In the genomic region with DNA sequence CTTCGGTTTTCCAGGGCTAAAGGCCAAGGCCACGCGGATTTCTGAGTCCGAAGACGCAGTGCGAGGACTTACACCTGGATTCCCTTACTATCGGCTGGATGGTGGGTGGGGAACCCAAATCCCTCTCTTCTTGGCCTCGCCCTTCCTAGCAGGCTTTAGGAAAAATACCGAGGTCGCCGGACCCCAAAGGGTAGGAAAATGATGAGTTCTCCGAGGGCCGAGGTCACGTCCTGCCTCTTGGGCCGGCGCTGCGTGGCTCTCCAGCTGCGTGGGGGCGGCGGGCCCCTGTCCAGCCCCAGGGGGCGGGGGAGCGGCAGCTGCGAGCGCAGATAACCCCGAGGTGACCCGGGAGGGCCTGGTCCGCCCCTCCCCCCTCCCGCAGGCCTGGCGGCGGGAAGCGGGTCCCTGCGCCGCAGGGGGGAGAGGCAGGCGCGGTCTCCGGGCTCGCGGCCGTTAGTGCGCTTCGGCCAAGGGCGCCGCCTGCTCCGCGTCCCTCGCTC, we compare ENCODE assay signal across 10 cellular contexts. TPM values are rescaled to one million over a fixed set of nuclear protein-coding genes. Genes with fewer than 3 reads are reported as not detected.
DNase-seq lines count a peak whose midpoint lies in the region; TF ChIP-seq lines count a peak whose summit lies in the region.
"Had no signal": no experiment of that assay in that cellular context is flagged by ENCODE, and none has a peak within 500 bp of the region (broad histone marks: within the 10 kb centered on the region; RNA-seq: fewer than 3 reads in every experiment).

No MANE protein-coding gene starts in this region.

- H3K36me3 ChIP-seq in skeletal muscle satellite cell (ENCODE audit: insufficient read depth, low read length): no peaks in the 10 kb centered on the region
- H3K36me3 ChIP-seq in MM.1S (replicated peaks; ENCODE audit: insufficient read depth, low read length): no peaks in the 10 kb centered on the region

- CTCF ChIA-PET in activated CD4-positive, alpha-beta T cell treated with anti-CD3 and anti-CD28 coated beads, Interleukin-2, amount 10 ng/mL, durations not matched to agents 7 days and 5 days (lab: Charles Lee): interaction anchor here (1.1 kb wide), 2 partner anchors 10 to 11 kb away, joined by 3 to 5 read pairs; no protein-coding TSS in a partner anchor

- H3F3A ChIP-seq in MM.1S (ENCODE audit: insufficient read depth, low read length): no peaks in the 10 kb centered on the region

- peak overlapping the region; percentile 82 for H3K27ac Mint-ChIP-seq in activated CD4-positive, alpha-beta T cell treated with anti-CD3 and anti-CD28 coated beads, Interleukin-2, amount 10 ng/mL, durations not matched to agents 7 days and 5 days

- H3K4me3 Mint-ChIP-seq in activated CD4-positive, alpha-beta T cell treated with anti-CD3 and anti-CD28 coated beads, Interleukin-2, amount 10 ng/mL, durations not matched to agents 7 days and 5 days: peak overlapping the region; percentile 45

- H4K20me1 ChIP-seq in MM.1S (ENCODE audit: insufficient read depth, low read length): no peaks in the 10 kb centered on the region

- H3K4me2 ChIP-seq in skeletal muscle satellite cell (ENCODE audit: low read length): peak overlapping the region; percentile 76
- no peak overlapping the region for H3K4me2 ChIP-seq in MM.1S (ENCODE audit: low read depth, low read length)

- H3K9ac ChIP-seq in skeletal muscle satellite cell (ENCODE audit: low read depth, low read length): no peak overlapping the region
- no peak overlapping the region for H3K9ac ChIP-seq in MM.1S (ENCODE audit: low read length)

- H3K36me3 Mint-ChIP-seq in activated CD4-positive, alpha-beta T cell treated with anti-CD3 and anti-CD28 coated beads, Interleukin-2, amount 10 ng/mL, durations not matched to agents 7 days and 5 days (ENCODE audit: low read depth): peaks cover 4% of the 10 kb centered on the region

- H3K9me3 Mint-ChIP-seq in activated CD4-positive, alpha-beta T cell treated with anti-CD3 and anti-CD28 coated beads, Interleukin-2, amount 10 ng/mL, durations not matched to agents 7 days and 5 days: peaks cover 1% of the 10 kb centered on the region

- peak overlapping the region; percentile 68 for H3K4me3 ChIP-seq in Jurkat, Clone E6-1 (ENCODE audit: low read length)
- H3K4me3 ChIP-seq in skeletal muscle satellite cell (ENCODE audit: low read length) (peak overlapping the region; percentile 61), MM.1S (ENCODE audit: low read length) (no peak overlapping the region)

- POLR2A ChIA-PET in activated CD4-positive, alpha-beta T cell treated with anti-CD3 and anti-CD28 coated beads, Interleukin-2, amount 10 ng/mL, durations not matched to agents 7 days and 5 days (lab: Charles Lee): no interaction called here

- no peak for TF ChIP-seq CTCF in MM.1S (IDR thresholded peaks at IDR 0.05; ENCODE audit: low read length)

- H3K9me3 ChIP-seq in skeletal muscle satellite cell (replicated peaks; ENCODE audit: low read length): no peaks in the 10 kb centered on the region
- H3K9me3 ChIP-seq in MM.1S (replicated peaks; ENCODE audit: insufficient read depth, low read length): no peaks in the 10 kb centered on the region

- no peak for DNase-seq in activated CD4-positive, alpha-beta T cell treated with anti-CD3 and anti-CD28 coated beads, Interleukin-2, amount 10 ng/mL, durations not matched to agents 7 days and 5 days
- no peak for DNase-seq in activated CD4-positive, alpha-beta T cell treated with anti-CD3 and anti-CD28 coated beads for 1 hour
- DNase-seq in Jurkat, Clone E6-1 (ENCODE audit: low read depth, low spot score): no peak
- DNase-seq in ecto neural progenitor cell (ENCODE audit: low spot score) (peak; percentile 67), GM03348 (ENCODE audit: low spot score) (no peak), MM.1S (no peak), NCI-H1436 (lab: John Stamatoyannopoulos, UW) (no peak)

- H3K27me3 Mint-ChIP-seq in activated CD4-positive, alpha-beta T cell treated with anti-CD3 and anti-CD28 coated beads, Interleukin-2, amount 10 ng/mL, durations not matched to agents 7 days and 5 days: peaks cover 77% of the 10 kb centered on the region

- H3K79me2 ChIP-seq in MM.1S (ENCODE audit: low read length): no peaks in the 10 kb centered on the region

- no peak overlapping the region for H2AFZ ChIP-seq in MM.1S (ENCODE audit: low read length)

- H3K9me2 ChIP-seq in MM.1S (replicated peaks; ENCODE audit: insufficient read depth, low read length): no peaks in the 10 kb centered on the region

- no peak overlapping the region for H3K27ac ChIP-seq in MM.1S (ENCODE audit: low read length)

- H3K4me1 ChIP-seq in skeletal muscle satellite cell (ENCODE audit: control insufficient read depth, insufficient read depth, low read length): peaks cover 30% of the 10 kb centered on the region
- no peaks in the 10 kb centered on the region for H3K4me1 ChIP-seq in MM.1S (ENCODE audit: low read length)

- peaks cover 33% of the 10 kb centered on the region for H3K4me1 Mint-ChIP-seq in activated CD4-positive, alpha-beta T cell treated with anti-CD3 and anti-CD28 coated beads, Interleukin-2, amount 10 ng/mL, durations not matched to agents 7 days and 5 days

- H3K27me3 ChIP-seq in skeletal muscle satellite cell (ENCODE audit: control insufficient read depth, insufficient read depth, low read length): peaks cover 99% of the 10 kb centered on the region
- peaks cover 13% of the 10 kb centered on the region for H3K27me3 ChIP-seq in MM.1S (replicated peaks; ENCODE audit: insufficient read depth, low read length)

RNA-seq across cellular contexts. Expression of a gene that starts 0.8 kb away (rescaled TPM):
- not detected for total RNA-seq in activated CD4-positive, alpha-beta T cell treated with anti-CD3 and anti-CD28 coated beads, Interleukin-2, amount 10 ng/mL, durations not matched to agents 7 days and 5 days
- polyA plus RNA-seq in Jurkat, Clone E6-1 (2012; ENCODE audit: insufficient read depth, insufficient read length): 5.0 TPM
- 0.76 TPM in 1 of 2 replicates, not detected in the other for total RNA-seq in skeletal muscle satellite cell (2012; rRNA removed)
- polyA plus RNA-seq: BJ had no signal

RNA-seq across cellular contexts. Expression of a gene that starts 13.0 kb away (rescaled TPM):
- not detected for total RNA-seq in activated CD4-positive, alpha-beta T cell treated with anti-CD3 and anti-CD28 coated beads, Interleukin-2, amount 10 ng/mL, durations not matched to agents 7 days and 5 days
- 5.0 TPM for polyA plus RNA-seq in Jurkat, Clone E6-1 (2012; ENCODE audit: insufficient read depth, insufficient read length)
- total RNA-seq in skeletal muscle satellite cell (2012; rRNA removed): not detected in 2 replicates
- total RNA-seq: omental fat pad had no signal
- polyA plus RNA-seq: BJ had no signal

RNA-seq across cellular contexts. Expression of a gene that starts 19.2 kb away (rescaled TPM):
- 100 to 1,000 TPM; 224 to 255 TPM for total RNA-seq in activated CD4-positive, alpha-beta T cell treated with anti-CD3 and anti-CD28 coated beads, Interleukin-2, amount 10 ng/mL, durations not matched to agents 7 days and 5 days
- polyA plus RNA-seq in Jurkat, Clone E6-1 (2012; ENCODE audit: insufficient read depth, insufficient read length): 322 TPM
- total RNA-seq in skeletal muscle satellite cell (2012; rRNA removed): 162 and 206 TPM in 2 replicates
